ENCODE assay signal across 10 cellular contexts in genomic region chr22:28029201-28029948, GRCh38.
A peak's percentile ranks its signal among the peaks of the same experiment; 100 is the strongest.
DNase-seq lines count a peak whose midpoint lies in the region; ATAC-seq and TF ChIP-seq lines count a peak whose summit lies in the region.
"Had no signal": no experiment of that assay in that cellular context is flagged by ENCODE, and none has a peak within 500 bp of the region (broad histone marks: within the 10 kb centered on the region; RNA-seq: fewer than 3 reads in every experiment).

No MANE protein-coding gene starts in this region.

- no peak for TF ChIP-seq EP300 in suprapubic skin (IDR thresholded peaks at IDR 0.05)

- H3K4me3 ChIP-seq in MG63 = no peak overlapping the region
- no peak overlapping the region for H3K4me3 ChIP-seq in suprapubic skin

- H3K4me1 Mint-ChIP-seq in activated CD4-positive, alpha-beta T cell treated with anti-CD3 and anti-CD28 coated beads for 36 hours = no peaks in the 10 kb centered on the region
- H3K4me1 Mint-ChIP-seq: activated B cell treated with CpG ODN at 0.5 μM for 24 hours had no signal

- POLR2A ChIA-PET in RWPE1 (lab: Yijun Ruan, JAX; ENCODE audit: low non-redundant PET) = no interaction called here
- POLR2A ChIA-PET in activated CD4-positive, alpha-beta T cell treated with anti-CD3 and anti-CD28 coated beads for 36 hours (lab: Charles Lee) = no interaction called here

- intact Hi-C loops in left ventricle myocardium superior (cut with micrococcal nuclease) = loop anchor here (10.0 kb wide), 1 partner anchor 565 kb away; no protein-coding TSS in a partner anchor
- intact Hi-C loops in activated CD4-positive, alpha-beta T cell treated with anti-CD3 and anti-CD28 coated beads for 36 hours (cut with DNase I, micrococcal nuclease) = no loop called here

- no peak overlapping the region for H3K27ac Mint-ChIP-seq in activated CD4-positive, alpha-beta T cell treated with anti-CD3 and anti-CD28 coated beads for 36 hours
- H3K27ac Mint-ChIP-seq: activated B cell treated with CpG ODN at 0.5 μM for 24 hours; stimulated activated naive CD8-positive, alpha-beta T cell treated with anti-CD3 and anti-CD28 coated beads, Interleukin-15, Interleukin-2, amounts not matched to agents 100 ng/mL and 50 ng/mL, for 24 hours had no signal

- H3K4me3 Mint-ChIP-seq in activated CD4-positive, alpha-beta T cell treated with anti-CD3 and anti-CD28 coated beads for 36 hours = no peak overlapping the region
- H3K4me3 Mint-ChIP-seq: activated B cell treated with CpG ODN at 0.5 μM for 24 hours; stimulated activated naive CD8-positive, alpha-beta T cell treated with anti-CD3 and anti-CD28 coated beads, Interleukin-15, Interleukin-2, amounts not matched to agents 100 ng/mL and 50 ng/mL, for 24 hours had no signal

- no peaks in the 10 kb centered on the region for H3K9me3 Mint-ChIP-seq in activated CD4-positive, alpha-beta T cell treated with anti-CD3 and anti-CD28 coated beads for 36 hours (ENCODE audit: low read depth)
- H3K9me3 Mint-ChIP-seq: activated B cell treated with CpG ODN at 0.5 μM for 24 hours; stimulated activated naive CD8-positive, alpha-beta T cell treated with anti-CD3 and anti-CD28 coated beads, Interleukin-15, Interleukin-2, amounts not matched to agents 100 ng/mL and 50 ng/mL, for 24 hours had no signal

- H3K36me3 Mint-ChIP-seq in activated CD4-positive, alpha-beta T cell treated with anti-CD3 and anti-CD28 coated beads for 36 hours (ENCODE audit: low read depth) = no peaks in the 10 kb centered on the region

- peaks cover 16% of the 10 kb centered on the region for H3K4me1 ChIP-seq in suprapubic skin

- TF ChIP-seq CTCF in RWPE1 (conservative IDR thresholded peaks at IDR 0.05; ENCODE audit: low read depth) (no peak), suprapubic skin (IDR thresholded peaks at IDR 0.05) (no peak)

- DNase-seq in MG63 = peak; percentile 59
- DNase-seq in RWPE1 (ENCODE audit: low spot score) = no peak
- peak; percentile 60 for DNase-seq in left ventricle myocardium superior
- peak in 1 of 2 donors; percentile 67 for DNase-seq in suprapubic skin (ENCODE audit: low spot score in 2 of 2)
- no peak for DNase-seq in activated CD4-positive, alpha-beta T cell treated with anti-CD3 and anti-CD28 coated beads for 48 hours
- no peak for DNase-seq in cerebellar cortex (ENCODE audit: low spot score)
- no peak for DNase-seq in activated CD4-positive, alpha-beta T cell treated with anti-CD3 and anti-CD28 coated beads for 36 hours
- DNase-seq: activated B cell treated with CpG ODN at 0.5 μM for 24 hours had no signal

- H3K36me3 ChIP-seq in MG63 (no peaks in the 10 kb centered on the region), suprapubic skin (peaks cover 8% of the 10 kb centered on the region)

- TF ChIP-seq POLR2A in suprapubic skin (IDR thresholded peaks at IDR 0.05) = no peak

- WGBS in suprapubic skin = 62% methylated on average over 5 of the region's 6 CpGs

- peak overlapping the region; percentile 33 for H3K27ac ChIP-seq in RWPE1
- H3K27ac ChIP-seq in suprapubic skin = peak overlapping the region; percentile 29

- H3K27me3 ChIP-seq in MG63 = no peaks in the 10 kb centered on the region
- H3K27me3 ChIP-seq in suprapubic skin = no peaks in the 10 kb centered on the region

- no peaks in the 10 kb centered on the region for H3K9me3 ChIP-seq in MG63
- no peaks in the 10 kb centered on the region for H3K9me3 ChIP-seq in suprapubic skin

- peaks cover 2% of the 10 kb centered on the region for H3K27me3 Mint-ChIP-seq in activated CD4-positive, alpha-beta T cell treated with anti-CD3 and anti-CD28 coated beads for 36 hours
- H3K27me3 Mint-ChIP-seq: stimulated activated naive CD8-positive, alpha-beta T cell treated with anti-CD3 and anti-CD28 coated beads, Interleukin-15, Interleukin-2, amounts not matched to agents 100 ng/mL and 50 ng/mL, for 24 hours had no signal

- CTCF ChIA-PET in RWPE1 (lab: Yijun Ruan, JAX) = no interaction called here
- CTCF ChIA-PET in activated CD4-positive, alpha-beta T cell treated with anti-CD3 and anti-CD28 coated beads for 36 hours (lab: Charles Lee) = interaction anchor here (0.6 to 1.5 kb wide), 6 partner anchors 9 to 578 kb away, joined by 3 to 5 read pairs (median 4); no protein-coding TSS in a partner anchor

- ATAC-seq in left ventricle myocardium superior = peak; percentile 71
- no peak for ATAC-seq in activated CD4-positive, alpha-beta T cell treated with anti-CD3 and anti-CD28 coated beads for 36 hours
- no peak for ATAC-seq in HG03378 (IDR thresholded peaks at IDR 0.05; ENCODE audit: unreplicated experiment)

Comparison
In these comparisons a context has a peak if more than half of its experiments do, and no peak if none do; other contexts are left out.
1. DNase-seq: peak in MG63 (single experiment) and left ventricle myocardium superior (single experiment); none in RWPE1 (single experiment), activated CD4-positive, alpha-beta T cell treated with anti-CD3 and anti-CD28 coated beads for 48 hours (single experiment), cerebellar cortex (single experiment) and activated CD4-positive, alpha-beta T cell treated with anti-CD3 and anti-CD28 coated beads for 36 hours (single experiment).